8 cellular contexts compared by ENCODE assay signal in genomic region chr1:225460737-225461532, GRCh38. TPM values are rescaled to one million over a fixed set of nuclear protein-coding genes. Genes with fewer than 3 reads are reported as not detected.
DNase-seq lines count a peak whose midpoint lies in the region; ATAC-seq and TF ChIP-seq lines count a peak whose summit lies in the region.

No MANE protein-coding gene starts in this region.

- H3K4me1 ChIP-seq in osteoblast (ENCODE audit: insufficient read depth, low read length) = peaks cover 25% of the 10 kb centered on the region

- CTCF ChIA-PET in RWPE1 (lab: Yijun Ruan, JAX) = interaction anchor here (0.6 to 2.5 kb wide), 5 partner anchors 9 to 1741 kb away, joined by 3 to 27 read pairs (median 7); partner anchors contain the start of gene LBR

- H4K20me1 ChIP-seq in osteoblast (ENCODE audit: insufficient read depth, low read length) = no peaks in the 10 kb centered on the region

- DNase-seq in CD1c-positive myeloid dendritic cell (ENCODE audit: extremely low spot score) = peak; percentile 61
- DNase-seq in RWPE1 (ENCODE audit: low spot score) = no peak
- DNase-seq in activated naive CD8-positive, alpha-beta T cell treated with anti-CD3 and anti-CD28 coated beads, Interleukin-2, amount 50 U/mL, for 16 hours (ENCODE audit: low read depth, low spot score) = peak; percentile 20
- DNase-seq in osteoblast (ENCODE audit: insufficient read length, low spot score, missing footprints) = peak; percentile 91
- DNase-seq in NAMALWA (ENCODE audit: low spot score) = no peak
- no peak for DNase-seq in NOMO-1 treated with DMSO at 0.1 percent for 48 hours (lab: John Stamatoyannopoulos, UW; ENCODE audit: unreplicated experiment)
- DNase-seq in superior temporal gyrus (ENCODE audit: extremely low spot score) = no peak

- TF ChIP-seq CTCF in RWPE1 (conservative IDR thresholded peaks at IDR 0.05; ENCODE audit: low read depth) (no peak), osteoblast (IDR thresholded peaks at IDR 0.05; ENCODE audit: extremely low read depth, low read depth, low read length) (no peak)

- H3K79me2 ChIP-seq in osteoblast (ENCODE audit: insufficient read depth, low read length) = no peaks in the 10 kb centered on the region

- no peaks in the 10 kb centered on the region for H3K27me3 ChIP-seq in osteoblast (ENCODE audit: insufficient read depth, low read length)

- H2AFZ ChIP-seq in osteoblast (ENCODE audit: low read length) = no peak overlapping the region

- no peak overlapping the region for H3K4me3 ChIP-seq in osteoblast (ENCODE audit: insufficient read depth, low read length)

- no peak for ATAC-seq in HG03097 (IDR thresholded peaks at IDR 0.05; ENCODE audit: low FRiP score, unreplicated experiment)

- no peaks in the 10 kb centered on the region for H3K9me3 ChIP-seq in osteoblast (ENCODE audit: low read depth, low read length)

- H3K4me2 ChIP-seq in osteoblast (ENCODE audit: insufficient read depth, low read length) = no peak overlapping the region

- H3K27ac ChIP-seq in RWPE1 (peak overlapping the region; percentile 62), osteoblast (ENCODE audit: low read depth, low read length) (no peak overlapping the region)

- H3K36me3 ChIP-seq in osteoblast (ENCODE audit: insufficient read depth, low read length) = no peaks in the 10 kb centered on the region

- POLR2A ChIA-PET in RWPE1 (lab: Yijun Ruan, JAX; ENCODE audit: low non-redundant PET) = interaction anchor here (0.5 kb wide), 1 partner anchor 16 kb away, joined by 3 read pairs; no protein-coding TSS in a partner anchor

RNA-seq across cellular contexts. Expression of gene LBR, which starts 33.1 kb away (rescaled TPM):
- total RNA-seq in osteoblast = 25.3 and 30.4 TPM in 2 replicates

Comparison
In these comparisons a context has a peak if more than half of its experiments do, and no peak if none do; other contexts are left out.
1. DNase-seq: peak in CD1c-positive myeloid dendritic cell (single experiment), activated naive CD8-positive, alpha-beta T cell treated with anti-CD3 and anti-CD28 coated beads, Interleukin-2, amount 50 U/mL, for 16 hours (single experiment) and osteoblast (single experiment); none in RWPE1 (single experiment), NAMALWA (single experiment), NOMO-1 treated with DMSO at 0.1 percent for 48 hours (single experiment) and superior temporal gyrus (single experiment).